ENCODE assay signal across 11 cellular contexts in genomic region chr17:601462-602303, GRCh38.
DNase-seq lines count a peak whose midpoint lies in the region; ATAC-seq and TF ChIP-seq lines count a peak whose summit lies in the region.
"Had no signal": no experiment of that assay in that cellular context is flagged by ENCODE, and none has a peak within 500 bp of the region (broad histone marks: within the 10 kb centered on the region; RNA-seq: fewer than 3 reads in every experiment).

No MANE protein-coding gene starts in this region.

- peaks cover 6% of the 10 kb centered on the region for H3K4me1 Mint-ChIP-seq in progenitor cell of endocrine pancreas (ENCODE audit: low read depth)

- DNase-seq in CMK (ENCODE audit: low read depth) = peak; percentile 81
- DNase-seq in NCI-H82 (lab: John Stamatoyannopoulos, UW) = peak; percentile 80
- DNase-seq in erythroblast (lab: John Stamatoyannopoulos, UW) = peak; percentile 98 to 99
- DNase-seq in progenitor cell of endocrine pancreas (ENCODE audit: low spot score, unreplicated experiment) = no peak
- no peak for DNase-seq in stimulated activated CD4-positive, alpha-beta T cell treated with anti-CD3 and anti-CD28 coated beads, Interleukin-4, amount 100 ng/mL, for 1 hour
- DNase-seq in HuH-7.5 (ENCODE audit: low spot score) = no peak
- DNase-seq: activated CD4-positive, alpha-beta memory T cell treated with anti-CD3 and anti-CD28 coated beads, Interleukin-2, amount 10 ng/mL, durations not matched to agents 7 days and 5 days; CD4-positive, CD25-positive, alpha-beta regulatory T cell; NCI-H1048 had no signal

- peak overlapping the region; percentile 13 for H3K27ac Mint-ChIP-seq in progenitor cell of endocrine pancreas
- H3K27ac Mint-ChIP-seq: activated CD4-positive, alpha-beta memory T cell treated with anti-CD3 and anti-CD28 coated beads, Interleukin-2, amount 10 ng/mL, durations not matched to agents 7 days and 5 days had no signal

- H3K4me3 Mint-ChIP-seq in progenitor cell of endocrine pancreas (ENCODE audit: low read depth) = no peak overlapping the region
- H3K4me3 Mint-ChIP-seq: activated CD4-positive, alpha-beta memory T cell treated with anti-CD3 and anti-CD28 coated beads, Interleukin-2, amount 10 ng/mL, durations not matched to agents 7 days and 5 days; CD4-positive, CD25-positive, alpha-beta regulatory T cell had no signal

- no peaks in the 10 kb centered on the region for H3K9me3 Mint-ChIP-seq in progenitor cell of endocrine pancreas (ENCODE audit: low read depth)
- H3K9me3 Mint-ChIP-seq: activated CD4-positive, alpha-beta memory T cell treated with anti-CD3 and anti-CD28 coated beads, Interleukin-2, amount 10 ng/mL, durations not matched to agents 7 days and 5 days; CD4-positive, CD25-positive, alpha-beta regulatory T cell had no signal

- H3K36me3 Mint-ChIP-seq in progenitor cell of endocrine pancreas (ENCODE audit: insufficient read depth) = peaks cover 25% of the 10 kb centered on the region

- H3K27me3 Mint-ChIP-seq in progenitor cell of endocrine pancreas = no peaks in the 10 kb centered on the region
- H3K27me3 Mint-ChIP-seq: activated CD4-positive, alpha-beta memory T cell treated with anti-CD3 and anti-CD28 coated beads, Interleukin-2, amount 10 ng/mL, durations not matched to agents 7 days and 5 days; CD4-positive, CD25-positive, alpha-beta regulatory T cell had no signal

- no peak for TF ChIP-seq CTCF in progenitor cell of endocrine pancreas (IDR thresholded peaks at IDR 0.05; ENCODE audit: unreplicated experiment)

- ATAC-seq in HG02798 (IDR thresholded peaks at IDR 0.05; ENCODE audit: poor library complexity, unreplicated experiment) = no peak
- no peak for ATAC-seq in HG03139 (IDR thresholded peaks at IDR 0.05; ENCODE audit: unreplicated experiment)

- peak; percentile 79 for TF ChIP-seq POLR2A in erythroblast (IDR thresholded peaks at IDR 0.05; ENCODE audit: low read length)

Comparison
In these comparisons a context has a peak if more than half of its experiments do, and no peak if none do; other contexts are left out.
1. DNase-seq: peak in CMK (single experiment), NCI-H82 (single experiment) and erythroblast (2 of 2); none in progenitor cell of endocrine pancreas (single experiment), stimulated activated CD4-positive, alpha-beta T cell treated with anti-CD3 and anti-CD28 coated beads, Interleukin-4, amount 100 ng/mL, for 1 hour (single experiment) and HuH-7.5 (single experiment).